ENCODE assay signal across 8 cellular contexts in the genomic region with DNA sequence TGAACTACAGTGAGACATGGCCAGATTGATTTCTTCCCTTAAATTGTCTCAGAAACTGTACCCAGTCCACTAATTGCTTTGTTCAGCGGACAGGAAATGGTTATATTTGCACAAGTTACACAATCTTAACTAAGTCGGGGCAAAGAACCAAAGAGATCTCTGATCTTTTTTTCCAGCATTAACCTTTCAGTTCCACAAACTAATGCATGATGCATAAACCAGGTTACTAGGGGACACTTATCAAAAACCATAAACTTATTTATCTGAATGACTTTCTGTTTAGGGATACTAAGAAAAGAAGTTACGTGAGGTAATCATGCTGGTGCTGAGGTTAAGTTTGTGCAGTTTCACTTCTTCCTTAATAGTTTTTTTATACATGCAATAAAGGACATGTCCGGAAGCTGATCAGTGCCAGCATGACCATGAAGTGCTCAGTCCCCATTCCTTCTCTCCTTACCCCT. TPM values are rescaled to one million over a fixed set of nuclear protein-coding genes. Genes with fewer than 3 reads are reported as not detected.
A peak's percentile ranks its signal among the peaks of the same experiment; 100 is the strongest.
DNase-seq lines count a peak whose midpoint lies in the region; ATAC-seq, FAIRE-seq and TF ChIP-seq lines count a peak whose summit lies in the region.

No MANE protein-coding gene starts in this region.

- intact Hi-C loops in endothelial cell of umbilical vein (cut with micrococcal nuclease): loop anchor here (10.0 kb wide), 1 partner anchor 417 kb away; no protein-coding TSS in a partner anchor

- peaks cover 92% of the 10 kb centered on the region for H3K79me2 ChIP-seq in endothelial cell of umbilical vein (ENCODE audit: control insufficient read depth, insufficient read depth, low read length)

- ATAC-seq in GM21529 (IDR thresholded peaks at IDR 0.05; ENCODE audit: unreplicated experiment): peak; percentile 92

- TF ChIP-seq POLR2A in endothelial cell of umbilical vein (IDR thresholded peaks at IDR 0.05; ENCODE audit: low read depth, low read length): peak; percentile 8

- in situ Hi-C loops in KBM-7 (cut with MboI; ENCODE audit: low pct_unique_long_range_greater_than_20kb, low sequenced_read_pairs): no loop called here

- no TSS peak for BruUV-seq in endothelial cell of umbilical vein (replicated peaks; lab: Mats Ljungman, UMichigan)

- no peak for FAIRE-seq in endothelial cell of umbilical vein (lab: Jason Lieb, UNC)

- H3K36me3 ChIP-seq in endothelial cell of umbilical vein (ENCODE audit: control insufficient read depth in 2 of 2, extremely low read depth in 1 of 2, insufficient read depth in 2 of 2, low read length in 2 of 2): peaks cover 4 to 7% of the 10 kb centered on the region in 2 experiments

- H3K9me3 ChIP-seq in endothelial cell of umbilical vein (replicated peaks; ENCODE audit: control insufficient read depth, insufficient read depth, low read length): no peaks in the 10 kb centered on the region

- H3K4me2 ChIP-seq in endothelial cell of umbilical vein (ENCODE audit: insufficient read depth, low read length): peak overlapping the region; percentile 71

- POLR2A ChIA-PET in endothelial cell of umbilical vein (lab: Charles Lee): no interaction called here

- CTCF ChIA-PET in endothelial cell of umbilical vein (lab: Charles Lee): no interaction called here

- H3K27ac ChIP-seq in endothelial cell of umbilical vein (ENCODE audit: insufficient read depth, low read depth, low read length): peak overlapping the region; percentile 38

- peaks cover 28% of the 10 kb centered on the region for H4K20me1 ChIP-seq in endothelial cell of umbilical vein (replicated peaks; ENCODE audit: control insufficient read depth, extremely low read depth, insufficient read depth, low read length)

- peaks cover 80% of the 10 kb centered on the region for H3K4me1 ChIP-seq in endothelial cell of umbilical vein (ENCODE audit: control insufficient read depth, extremely low read depth, insufficient read depth, low read length)

- TF ChIP-seq CTCF in endothelial cell of umbilical vein (IDR thresholded peaks at IDR 0.05; ENCODE audit: extremely low read depth in 1 of 2, insufficient read depth in 1 of 2, low read depth in 1 of 2, low read length in 2 of 2): no peak

- peak overlapping the region in 1 of 3 experiments; percentile 3 for H3K4me3 ChIP-seq in endothelial cell of umbilical vein (replicated peaks in 1 of 3; ENCODE audit: insufficient read depth in 1 of 3, low read depth in 1 of 3, low read length in 3 of 3)

- DNase-seq in GF-D8 (lab: John Stamatoyannopoulos, UW): peak; percentile 73
- peak; percentile 68 for DNase-seq in KBM-7
- DNase-seq in endothelial cell of umbilical vein (ENCODE audit: low read depth, low spot score): peak; percentile 69
- peak; percentile 71 for DNase-seq in renal cortical epithelial cell (ENCODE audit: low read depth)
- no peak for DNase-seq in NCI-H1048 (lab: John Stamatoyannopoulos, UW)
- no peak for DNase-seq in activated gamma-delta T cell treated with Interleukin-2 at 50 U/mL for 16 hours
- no peak for DNase-seq in NK-92 treated with Interleukin-12 subunit alpha and Interleukin-12 subunit beta, amount 100 ng/mL, for 24 hours (lab: John Stamatoyannopoulos, UW)

- H3K9ac ChIP-seq in endothelial cell of umbilical vein (replicated peaks; ENCODE audit: extremely low read depth, insufficient read depth, low read length): no peak overlapping the region

- dilution Hi-C loops in endothelial cell of umbilical vein (cut with MboI; ENCODE audit: extremely low pct_ligation_motif_present, low sequenced_read_pairs): no loop called here

- H3K9me1 ChIP-seq in endothelial cell of umbilical vein (replicated peaks; ENCODE audit: control insufficient read depth, extremely low read depth, insufficient read depth, low read length): no peaks in the 10 kb centered on the region

- no peaks in the 10 kb centered on the region for H3K27me3 ChIP-seq in endothelial cell of umbilical vein (ENCODE audit: control insufficient read depth in 2 of 2, insufficient read depth in 2 of 2, low read length in 2 of 2)

- H2AFZ ChIP-seq in endothelial cell of umbilical vein (ENCODE audit: low read depth, low read length): no peak overlapping the region

TF ChIP-seq in endothelial cell of umbilical vein, 7 proteins besides CTCF, POLR2A, EP300 and RAD21:
- no peak for TF ChIP-seq FOS (IDR thresholded peaks at IDR 0.05; ENCODE audit: borderline replicate concordance, insufficient read depth, low read length)
- TF ChIP-seq MYC (IDR thresholded peaks at IDR 0.05; ENCODE audit: low read depth, low read length): no peak
- peak; percentile 15 for TF ChIP-seq JUN (IDR thresholded peaks at IDR 0.05; ENCODE audit: borderline replicate concordance, insufficient read depth, insufficient read length, low read depth)

RNA-seq across cellular contexts. Expression of a gene that starts 22.4 kb away (rescaled TPM):
- total RNA-seq in endothelial cell of umbilical vein (295 and 302 TPM in 2 replicates), renal cortical epithelial cell (87.2 and 220 TPM in 2 replicates)
- polyA plus RNA-seq in endothelial cell of umbilical vein: 73.3 and 91.6 TPM in 2 replicates
- polyA plus RNA-seq in endothelial cell of umbilical vein (2011; cell fraction: cytosol; rRNA removed): 33.7 and 41.2 TPM in 2 replicates
- polyA plus RNA-seq in endothelial cell of umbilical vein (2011; cell fraction: nucleus; rRNA removed): 145 and 149 TPM in 2 replicates
- 102 and 121 TPM in 2 replicates for polyA plus RNA-seq in endothelial cell of umbilical vein (2012)
- polyA minus RNA-seq in endothelial cell of umbilical vein: 528 and 540 TPM in 2 replicates
- 13.1 TPM for polyA minus RNA-seq in endothelial cell of umbilical vein (2011; cell fraction: cytosol; rRNA and poly(A)+ RNA removed)
- 861 and 1,327 TPM in 2 replicates for polyA minus RNA-seq in endothelial cell of umbilical vein (2011; cell fraction: nucleus; rRNA and poly(A)+ RNA removed)

Comparison
In these comparisons a context has a peak if more than half of its experiments do, and no peak if none do; other contexts are left out.
1. DNase-seq: peak in GF-D8 (single experiment), KBM-7 (single experiment), endothelial cell of umbilical vein (single experiment) and renal cortical epithelial cell (single experiment); none in NCI-H1048 (single experiment), activated gamma-delta T cell treated with Interleukin-2 at 50 U/mL for 16 hours (single experiment) and NK-92 treated with Interleukin-12 subunit alpha and Interleukin-12 subunit beta, amount 100 ng/mL, for 24 hours (single experiment).